Comparison of ENCODE assay signal across 21 cellular contexts in the genomic region with DNA sequence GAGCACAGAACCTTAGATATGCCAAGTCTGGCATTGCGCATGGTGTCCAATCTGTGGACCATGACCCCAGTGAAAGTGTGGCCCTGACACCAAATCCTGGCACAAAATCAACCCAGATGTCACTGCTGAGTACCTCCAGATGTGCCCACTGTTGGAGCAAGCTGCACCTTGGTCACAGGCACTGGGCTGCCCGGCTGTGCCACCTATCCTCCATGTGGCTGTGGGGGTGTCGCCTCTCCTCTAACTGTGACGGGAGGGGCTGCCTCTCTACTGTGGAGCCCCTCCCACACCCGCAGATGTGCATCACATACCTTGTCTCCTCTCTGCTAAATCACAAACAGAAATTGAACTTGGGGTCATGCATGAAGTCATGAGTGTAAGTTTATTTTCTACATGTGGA. TPM values are rescaled to one million over a fixed set of nuclear protein-coding genes. Genes with fewer than 3 reads are reported as not detected.
A peak's percentile ranks its signal among the peaks of the same experiment; 100 is the strongest.
DNase-seq lines count a peak whose midpoint lies in the region; ATAC-seq and TF ChIP-seq lines count a peak whose summit lies in the region.
"Had no signal": no experiment of that assay in that cellular context is flagged by ENCODE, and none has a peak within 500 bp of the region (broad histone marks: within the 10 kb centered on the region; RNA-seq: fewer than 3 reads in every experiment).

No MANE protein-coding gene starts in this region.

- no peak for TF ChIP-seq EP300 in sigmoid colon (IDR thresholded peaks at IDR 0.05)

- WGBS in H9 (ENCODE audit: extremely low coverage, insufficient read length, low lambda C conversion rate): no CpG with 5 or more reads among the region's 5 CpGs
- WGBS in sigmoid colon, 2 donors: 59 to 70% methylated on average over 5 of the region's 5 CpGs

- H3K9ac ChIP-seq in H9 (ENCODE audit: extremely low read depth, insufficient read length, low read length): no peak overlapping the region

- H3K79me1 ChIP-seq in H9 (ENCODE audit: insufficient read depth, low read depth, low read length, poor library complexity, severe bottlenecking): no peaks in the 10 kb centered on the region

- no peaks in the 10 kb centered on the region for H3K27me3 ChIP-seq in H9 (ENCODE audit: insufficient read depth, low read length)
- H3K27me3 ChIP-seq in sigmoid colon: no peaks in the 10 kb centered on the region
- H3K27me3 ChIP-seq: BE2C had no signal

- H3K4me2 ChIP-seq in H9 (ENCODE audit: insufficient read depth, insufficient read length, low read length): no peak overlapping the region
- H3K4me2 ChIP-seq: A549 had no signal

- no peak for TF ChIP-seq POLR2A in sigmoid colon (IDR thresholded peaks at IDR 0.05)

- TF ChIP-seq CTCF in H9 (conservative IDR thresholded peaks at IDR 0.05) (no peak), coronary artery (IDR thresholded peaks at IDR 0.05) (no peak), nephron (IDR thresholded peaks at IDR 0.05; ENCODE audit: unreplicated experiment in 3 of 3) (no peak), sigmoid colon (IDR thresholded peaks at IDR 0.05) (no peak)

- H3K27me3 Mint-ChIP-seq in H9 (ENCODE audit: low read depth): peaks cover 4% of the 10 kb centered on the region; the same call in 1 of the 2 replicates
- peaks cover 9% of the 10 kb centered on the region for H3K27me3 Mint-ChIP-seq in nephron (ENCODE audit: low read depth)

- ATAC-seq in HG03565 (IDR thresholded peaks at IDR 0.05; ENCODE audit: unreplicated experiment) (no peak), HG02678 (IDR thresholded peaks at IDR 0.05; ENCODE audit: unreplicated experiment) (no peak)
- ATAC-seq: A549 had no signal

- no peak overlapping the region for H2AFZ ChIP-seq in H9 (ENCODE audit: low read length)

- H3K27ac Mint-ChIP-seq in H9 (no peak overlapping the region), nephron (peak overlapping the region; percentile 13 to 85 (median 34))
- H3K27ac Mint-ChIP-seq: CD4-positive, CD25-positive, alpha-beta regulatory T cell had no signal

- H3K4me1 Mint-ChIP-seq in H9 (peaks cover 0 to 3% of the 10 kb centered on the region in 2 experiments; a peak in 1 of 4 replicates), nephron (peaks cover 9% of the 10 kb centered on the region)
- H3K4me1 Mint-ChIP-seq: CD4-positive, CD25-positive, alpha-beta regulatory T cell had no signal

- H2BK20ac ChIP-seq in H9 (ENCODE audit: low read depth, low read length, poor library complexity, severe bottlenecking): no peak overlapping the region

- H3T11ph ChIP-seq in H9 (ENCODE audit: low read length): no peak overlapping the region

- H3K9me3 Mint-ChIP-seq in H9 (peaks cover 0 to 3% of the 10 kb centered on the region in 2 experiments; a peak in 2 of 5 replicates), nephron (no peaks in the 10 kb centered on the region)

- H2BK15ac ChIP-seq in H9 (ENCODE audit: low read depth, low read length): no peak overlapping the region

- no peak overlapping the region for H3K18ac ChIP-seq in H9 (ENCODE audit: insufficient read length, low read depth, low read length)

- H3K23ac ChIP-seq in H9 (ENCODE audit: insufficient read length, low read depth, low read length): no peak overlapping the region

- H3K36me3 Mint-ChIP-seq in H9 (ENCODE audit: insufficient read depth in 1 of 3, low read depth in 3 of 3): no peaks in the 10 kb centered on the region; a peak in 1 of 7 replicates
- no peaks in the 10 kb centered on the region for H3K36me3 Mint-ChIP-seq in nephron (ENCODE audit: low read depth)
- H3K36me3 Mint-ChIP-seq: CD4-positive, CD25-positive, alpha-beta regulatory T cell had no signal

- H4K91ac ChIP-seq in H9 (ENCODE audit: insufficient read length, low read depth, low read length): no peak overlapping the region

- no peaks in the 10 kb centered on the region for H3K36me3 ChIP-seq in sigmoid colon
- H3K36me3 ChIP-seq: BE2C had no signal

- H2BK12ac ChIP-seq in H9 (ENCODE audit: insufficient read length, low read depth, low read length): no peak overlapping the region

- H3K27ac ChIP-seq in H9 (ENCODE audit: insufficient read length, low read depth, low read length): no peak overlapping the region
- no peak overlapping the region for H3K27ac ChIP-seq in coronary artery
- no peak overlapping the region for H3K27ac ChIP-seq in sigmoid colon
- H3K27ac ChIP-seq: A549, RWPE1 had no signal

- H3K4ac ChIP-seq in H9 (ENCODE audit: low read depth, low read length): no peak overlapping the region

- H3K79me2 ChIP-seq in H9 (ENCODE audit: insufficient read depth, low read length): no peaks in the 10 kb centered on the region

- no peak overlapping the region for H4K8ac ChIP-seq in H9 (replicated peaks; ENCODE audit: insufficient read length, low read depth, low read length)

- H4K20me1 ChIP-seq in H9 (ENCODE audit: control insufficient read depth, insufficient read depth, insufficient read length): no peaks in the 10 kb centered on the region

- intact Hi-C loops in sigmoid colon (cut with DNase I): no loop called here

- no peak overlapping the region for H3K14ac ChIP-seq in H9 (ENCODE audit: insufficient read depth, low read length)

- DNase-seq in H9 (peak; percentile 12), coronary artery (ENCODE audit: low spot score) (peak; percentile 22), sigmoid colon (peak; percentile 55), HT-29 (ENCODE audit: low spot score) (no peak), NCI-H1048 (lab: John Stamatoyannopoulos, UW) (no peak)
- DNase-seq: BE2C; CD4-positive, CD25-positive, alpha-beta regulatory T cell; DMS79 treated with DMSO at 0.1 percent for 48 hours; KG1; NCI-H1105; NCI-H146; NCI-H2029; NCI-H345; NCI-H524; NCI-H774; NK-92 treated with Interleukin-12 subunit alpha and Interleukin-12 subunit beta, amount 100 ng/mL, for 24 hours had no signal

- no peak overlapping the region for H3K56ac ChIP-seq in H9 (ENCODE audit: insufficient read length, low read depth, low read length)

- H3K4me3 ChIP-seq in coronary artery (no peak overlapping the region), sigmoid colon (no peak overlapping the region)
- H3K4me3 ChIP-seq: A549 had no signal

- H3K4me3 Mint-ChIP-seq in H9: no peak overlapping the region
- H3K4me3 Mint-ChIP-seq in nephron: no peak overlapping the region
- H3K4me3 Mint-ChIP-seq: CD4-positive, CD25-positive, alpha-beta regulatory T cell had no signal

- H3K9me3 ChIP-seq in H9 (ENCODE audit: control insufficient read depth, low read depth, low read length) (no peaks in the 10 kb centered on the region), sigmoid colon (no peaks in the 10 kb centered on the region)
- H3K9me3 ChIP-seq: A549, BE2C had no signal

- H2AK5ac ChIP-seq in H9 (ENCODE audit: insufficient read length, low read length): no peak overlapping the region

- no peak overlapping the region for H4K5ac ChIP-seq in H9 (ENCODE audit: insufficient read length, low read depth, low read length)

- no peaks in the 10 kb centered on the region for H3K4me1 ChIP-seq in H9 (ENCODE audit: insufficient read depth, low read length)
- H3K4me1 ChIP-seq in sigmoid colon: no peaks in the 10 kb centered on the region
- H3K4me1 ChIP-seq: A549, BE2C had no signal

- H2BK120ac ChIP-seq in H9 (ENCODE audit: low read depth, low read length, poor library complexity, severe bottlenecking): no peak overlapping the region

- H3K23me2 ChIP-seq in H9 (ENCODE audit: insufficient read length, low read depth, low read length, poor library complexity, severe bottlenecking): no peaks in the 10 kb centered on the region

- no peak overlapping the region for H2BK5ac ChIP-seq in H9 (ENCODE audit: insufficient read length, low read length)

RNA-seq across cellular contexts. Expression of gene ZNF536, which starts 46.5 kb away (rescaled TPM):
- not detected in 2 replicates for total RNA-seq in H9 (2021)
- 1 to 10 TPM; 3.8 to 8.9 (median 5.9) TPM for total RNA-seq in sigmoid colon
- under 1 TPM; under 0.01 to 0.87 (median 0.46) TPM for polyA plus RNA-seq in sigmoid colon
- total RNA-seq in HT-29 (2014; rRNA removed; shearing (Covaris generic)): not detected in 2 replicates
- polyA plus RNA-seq: A549 had no signal

Comparison
In these comparisons a context has a peak if more than half of its experiments do, and no peak if none do; other contexts are left out.
1. DNase-seq: peak in H9 (single experiment), coronary artery (single experiment) and sigmoid colon (single experiment); none in HT-29 (single experiment) and NCI-H1048 (single experiment).
2. H3K27ac Mint-ChIP-seq: peak in nephron (3 of 3); none in H9 (0 of 3).